19 cellular contexts compared by ENCODE assay signal in the genomic region with DNA sequence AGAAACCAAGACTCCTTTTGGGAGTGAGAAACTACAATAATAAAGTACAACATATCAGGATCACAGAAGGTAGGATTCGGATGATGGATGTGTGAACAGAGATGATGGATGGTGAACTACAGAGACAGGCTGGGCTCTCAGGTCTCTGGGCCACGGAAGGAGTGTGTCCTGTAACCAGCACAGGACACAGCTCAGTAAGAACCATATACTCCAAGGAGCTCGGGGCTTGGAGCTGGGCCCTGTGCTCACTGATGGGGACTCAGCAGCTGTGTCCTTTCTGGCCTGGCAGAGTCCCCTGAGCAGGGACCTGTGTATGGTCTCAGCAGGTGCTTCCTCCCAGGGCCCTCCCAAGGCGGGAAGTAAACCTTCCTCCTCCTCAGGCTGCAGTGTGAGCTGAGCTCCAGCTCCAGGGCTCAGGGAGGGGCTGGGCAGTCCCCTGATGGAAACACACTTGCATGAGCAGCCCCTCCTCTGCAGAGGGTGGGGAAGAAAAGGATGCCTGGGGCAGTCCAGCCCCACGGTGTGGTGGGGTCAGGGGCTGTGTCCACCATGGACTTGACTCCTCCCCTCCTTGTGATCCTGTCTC.
"Had no signal": no experiment of that assay in that cellular context is flagged by ENCODE, and none has a peak within 500 bp of the region (broad histone marks: within the 10 kb centered on the region; RNA-seq: fewer than 3 reads in every experiment).

No MANE protein-coding gene starts in this region.

- FAIRE-seq: endothelial cell of umbilical vein, frontal cortex, keratinocyte had no signal

- H3K4me3 Mint-ChIP-seq: nephron progenitor cell had no signal

- H3K36me3 ChIP-seq: adrenal gland, left lung, sigmoid colon, upper lobe of left lung had no signal

- H3K9me3 Mint-ChIP-seq: activated T-helper 2 cell treated with anti-CD3 and anti-CD28 coated beads, Interferon-gamma antibody, Interleukin-2, Interleukin-4, amounts not matched to agents 10 μg/mL and 5 μg/mL and 100 μg/mL, durations not matched to agents 14 hours and 24 hours and 36 hours; nephron progenitor cell had no signal

- H3K27ac Mint-ChIP-seq: activated T-helper 2 cell treated with anti-CD3 and anti-CD28 coated beads, Interferon-gamma antibody, Interleukin-2, Interleukin-4, amounts not matched to agents 10 μg/mL and 5 μg/mL and 100 μg/mL, durations not matched to agents 14 hours and 24 hours and 36 hours; nephron progenitor cell had no signal

- H3K4me3 ChIP-seq: adrenal gland, coronary artery, left lung, sigmoid colon, upper lobe of left lung had no signal

- DNase-seq: activated CD4-positive, alpha-beta T cell treated with anti-CD3 and anti-CD28 coated beads, Interleukin-2, amount 50 U/mL, for 1 hour; activated CD4-positive, CD25-positive, alpha-beta regulatory T cell; activated naive CD4-positive, alpha-beta T cell treated with anti-CD3 and anti-CD28 coated beads, Interleukin-2, amount 50 U/mL, for 16 hours; activated T-cell treated with anti-CD3 and anti-CD28 coated beads for 4 hours; adrenal gland; central memory CD4-positive, alpha-beta T cell; effector CD4-positive, alpha-beta T cell; left lung; mesenchymal stem cell; nephron progenitor cell; sigmoid colon; stimulated activated CD4-positive, alpha-beta T cell treated with anti-CD3 and anti-CD28 coated beads, Interleukin-2, amount 100 ng/mL, for 24 hours; stimulated activated naive CD8-positive, alpha-beta T cell treated with anti-CD3 and anti-CD28 coated beads, Interleukin-15, Interleukin-2, amounts not matched to agents 100 U/mL and 50 U/mL, for 24 hours had no signal

- ATAC-seq: left lung; stimulated activated naive CD8-positive, alpha-beta T cell treated with anti-CD3 and anti-CD28 coated beads, Interleukin-15, Interleukin-2, amounts not matched to agents 100 U/mL and 50 U/mL, for 24 hours had no signal

- H3K27me3 ChIP-seq: adrenal gland, left lung, sigmoid colon, upper lobe of left lung had no signal
